Comparison of ENCODE assay signal across 19 cellular contexts in the genomic region with DNA sequence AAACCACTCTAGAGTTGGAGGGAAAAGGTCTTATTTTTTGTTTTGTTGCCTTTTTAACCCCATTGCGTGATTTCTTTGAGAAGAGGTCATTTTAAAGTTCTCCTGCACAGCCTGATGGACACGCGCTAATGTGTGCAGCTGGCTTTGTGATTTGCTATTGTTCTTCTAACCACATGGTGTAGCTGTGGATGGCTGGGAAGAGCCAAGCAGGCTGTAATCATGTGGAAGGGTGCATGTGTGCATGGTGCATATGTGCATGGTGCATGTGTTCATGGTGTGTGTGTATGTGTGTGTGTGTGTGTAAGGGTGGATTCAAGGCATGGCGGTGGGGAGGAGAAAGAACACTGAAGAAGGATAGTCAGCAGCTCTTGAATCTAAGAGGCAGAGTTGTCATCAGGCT.
DNase-seq lines count a peak whose midpoint lies in the region; ATAC-seq, FAIRE-seq and TF ChIP-seq lines count a peak whose summit lies in the region.
"Had no signal": no experiment of that assay in that cellular context is flagged by ENCODE, and none has a peak within 500 bp of the region (broad histone marks: within the 10 kb centered on the region; RNA-seq: fewer than 3 reads in every experiment).

No MANE protein-coding gene starts in this region.

- TF ChIP-seq CTCF in HCT116 (IDR thresholded peaks at IDR 0.05 in 2 of 3, conservative IDR thresholded peaks at IDR 0.05 in 1 of 3; ENCODE audit: borderline replicate concordance in 1 of 3, insufficient read depth in 1 of 3, low read depth in 2 of 3, low read length in 2 of 3) (no peak), foreskin keratinocyte (conservative IDR thresholded peaks at IDR 0.05) (peak; percentile 13), esophagus muscularis mucosa (IDR thresholded peaks at IDR 0.05) (no peak)

- H4K8ac ChIP-seq in trophoblast cell (ENCODE audit: low read depth, low read length) = no peak overlapping the region

- H3K23ac ChIP-seq in trophoblast cell (ENCODE audit: low read length) = peak overlapping the region; percentile 97

- no peak overlapping the region for H3K27ac ChIP-seq in HCT116 (ENCODE audit: low read depth, low read length)
- no peak overlapping the region for H3K27ac ChIP-seq in foreskin keratinocyte
- no peak overlapping the region for H3K27ac ChIP-seq in trophoblast cell (ENCODE audit: low read depth, low read length)
- no peak overlapping the region for H3K27ac ChIP-seq in esophagus muscularis mucosa (replicated peaks in 1 of 4)
- H3K27ac ChIP-seq in GM23248 = no peak overlapping the region
- H3K27ac ChIP-seq: SK-N-MC, VCaP had no signal

- no peaks in the 10 kb centered on the region for H3K36me3 ChIP-seq in HCT116 (ENCODE audit: control insufficient read depth in 1 of 2, insufficient read depth in 2 of 2, low read length in 2 of 2)
- no peaks in the 10 kb centered on the region for H3K36me3 ChIP-seq in trophoblast cell (ENCODE audit: control insufficient read depth in 1 of 2, insufficient read depth in 2 of 2, low read length in 2 of 2)
- H3K36me3 ChIP-seq in esophagus muscularis mucosa = no peaks in the 10 kb centered on the region
- H3K36me3 ChIP-seq in GM23248 (ENCODE audit: low read depth) = no peaks in the 10 kb centered on the region

- no CpG with 5 or more reads among the region's 4 CpGs for WGBS in trophoblast cell (ENCODE audit: extremely low coverage, insufficient coverage, insufficient read length)
- WGBS in esophagus muscularis mucosa = 80% methylated on average over 4 of the region's 4 CpGs
- WGBS in GM23248 (ENCODE audit: low coverage in 1 of 2, low lambda C conversion rate in 2 of 2, missing lambda C conversion rate in 2 of 2), 2 experiments = 93 to 95% methylated on average over 4 of the region's 4 CpGs

- CTCF ChIA-PET in HCT116 (lab: Charles Lee) = interaction anchor here (1.2 kb wide), 1 partner anchor 855 kb away, joined by 3 read pairs; no protein-coding TSS in a partner anchor

- no peak for TF ChIP-seq EP300 in esophagus muscularis mucosa (IDR thresholded peaks at IDR 0.05)

- DNase-seq in HCT116 (ENCODE audit: low read depth, low spot score) (no peak), NCI-H69 (lab: John Stamatoyannopoulos, UW) (peak; percentile 26), foreskin keratinocyte (no peak), trophoblast cell (no peak), esophagus muscularis mucosa (ENCODE audit: extremely low spot score) (no peak), GM23248 (no peak), NCI-H1436 treated with DMSO at 0.1 percent for 48 hours (lab: John Stamatoyannopoulos, UW) (no peak), GM12891 (ENCODE audit: insufficient read length, low spot score) (no peak)
- DNase-seq: activated CD4-positive, alpha-beta T cell treated with anti-CD3 and anti-CD28 coated beads, Interleukin-2, amount 50 U/mL, for 1 hour; activated naive CD8-positive, alpha-beta T cell treated with anti-CD3 and anti-CD28 coated beads, Interleukin-2, amount 10 ng/mL, durations not matched to agents 7 days and 5 days; effector memory CD4-positive, alpha-beta T cell; H7; KBM-7; left cardiac atrium; NCI-H1694; nephron progenitor cell had no signal

- TF ChIP-seq POLR2A in HCT116 (IDR thresholded peaks at IDR 0.05; ENCODE audit: borderline replicate concordance, extremely low read depth, insufficient read depth, insufficient read length) = no peak
- TF ChIP-seq POLR2A in esophagus muscularis mucosa (IDR thresholded peaks at IDR 0.05; ENCODE audit: low read depth) = no peak
- TF ChIP-seq POLR2A in GM12891 (IDR thresholded peaks at IDR 0.05; ENCODE audit: low read depth, low read length) = no peak

- H3K4me1 ChIP-seq in HCT116 (ENCODE audit: control insufficient read depth in 1 of 2, insufficient read depth in 2 of 2, low read length in 2 of 2) (no peaks in the 10 kb centered on the region), foreskin keratinocyte (peaks cover 3% of the 10 kb centered on the region), trophoblast cell (ENCODE audit: control insufficient read depth in 1 of 2, insufficient read depth in 2 of 2, low read length in 2 of 2) (peaks cover 0 to 2% of the 10 kb centered on the region in 2 experiments), esophagus muscularis mucosa (no peaks in the 10 kb centered on the region), GM23248 (ENCODE audit: insufficient read depth) (no peaks in the 10 kb centered on the region)

- no peaks in the 10 kb centered on the region for H3F3A ChIP-seq in GM23248 (ENCODE audit: insufficient read depth)

- H2BK12ac ChIP-seq in trophoblast cell (ENCODE audit: low read length) = no peak overlapping the region

- H3K9me2 ChIP-seq in HCT116 (ENCODE audit: insufficient read depth) = no peaks in the 10 kb centered on the region
- H3K9me2 ChIP-seq in GM23248 (ENCODE audit: insufficient read depth) = no peaks in the 10 kb centered on the region

- H3K4me3 ChIP-seq in HCT116 (replicated peaks in 1 of 2; ENCODE audit: low read depth in 1 of 2, low read length in 2 of 2) = no peak overlapping the region
- peak overlapping the region; percentile 36 for H3K4me3 ChIP-seq in trophoblast cell (ENCODE audit: low read depth, low read length)
- H3K4me3 ChIP-seq in esophagus muscularis mucosa = no peak overlapping the region
- H3K4me3 ChIP-seq in GM23248 = no peak overlapping the region
- H3K4me3 ChIP-seq: SK-N-MC had no signal

- no TSS peak for BruUV-seq in HCT116 (replicated peaks; lab: Mats Ljungman, UMichigan)

- no peak overlapping the region for H3K9ac ChIP-seq in HCT116 (ENCODE audit: low read length)
- no peak overlapping the region for H3K9ac ChIP-seq in trophoblast cell (ENCODE audit: low read length)
- H3K9ac ChIP-seq in GM23248 = no peak overlapping the region

- H3K79me2 ChIP-seq in HCT116 (ENCODE audit: insufficient read depth, low read length) = no peaks in the 10 kb centered on the region
- H3K79me2 ChIP-seq in trophoblast cell (ENCODE audit: control insufficient read depth, insufficient read depth, low read length, poor library complexity) = no peaks in the 10 kb centered on the region
- H3K79me2 ChIP-seq in GM23248 (ENCODE audit: insufficient read depth) = no peaks in the 10 kb centered on the region

- TF ChIP-seq RAD21 in HCT116 (IDR thresholded peaks at IDR 0.05; ENCODE audit: low read depth) = peak; percentile 29; the same call in 1 of the 2 replicates

- H4K91ac ChIP-seq in trophoblast cell (ENCODE audit: low read depth, low read length) = no peak overlapping the region

- H3K4ac ChIP-seq in trophoblast cell (ENCODE audit: low read depth, low read length) = no peak overlapping the region

- H3K27me3 ChIP-seq in HCT116 (ENCODE audit: insufficient read depth, low read length) (no peaks in the 10 kb centered on the region), foreskin keratinocyte (no peaks in the 10 kb centered on the region), trophoblast cell (ENCODE audit: insufficient read depth, low read length) (no peaks in the 10 kb centered on the region), esophagus muscularis mucosa (no peaks in the 10 kb centered on the region), GM23248 (replicated peaks; ENCODE audit: insufficient read depth) (no peaks in the 10 kb centered on the region)

- POLR2A ChIA-PET in HCT116 (lab: Charles Lee) = no interaction called here

- H2AK5ac ChIP-seq in trophoblast cell (ENCODE audit: low read length) = no peak overlapping the region

- no peak overlapping the region for H3K14ac ChIP-seq in trophoblast cell (ENCODE audit: low read length)

- no peaks in the 10 kb centered on the region for H3K79me1 ChIP-seq in trophoblast cell (ENCODE audit: low read length)

- no peak overlapping the region for H2BK5ac ChIP-seq in trophoblast cell (ENCODE audit: low read depth, low read length, poor library complexity)

- H2AFZ ChIP-seq in HCT116 (ENCODE audit: low read depth, low read length, poor library complexity, severe bottlenecking) (no peak overlapping the region), trophoblast cell (ENCODE audit: insufficient read depth, low read length, poor library complexity) (no peak overlapping the region), GM23248 (no peak overlapping the region)

- no peak for FAIRE-seq in GM12891 (lab: Jason Lieb, UNC)

- H2BK120ac ChIP-seq in trophoblast cell (ENCODE audit: insufficient read depth, low read length, poor library complexity) = no peak overlapping the region

- no peak overlapping the region for H4K12ac ChIP-seq in trophoblast cell (ENCODE audit: low read depth, low read length)

- no peak overlapping the region for H3K4me2 ChIP-seq in HCT116 (ENCODE audit: low read length)
- peak overlapping the region; percentile 5 for H3K4me2 ChIP-seq in trophoblast cell (ENCODE audit: low read length)
- H3K4me2 ChIP-seq in GM23248 (ENCODE audit: unreplicated experiment) = no peak overlapping the region

- no peak; the same call in 1 of the 2 replicates for ATAC-seq in HCT116
- no peak for ATAC-seq in foreskin keratinocyte
- ATAC-seq: activated T-helper 17 cell treated with anti-CD3 and anti-CD28 coated beads, Interleukin-2, amount 50 U/mL, for 72 hours had no signal

- intact Hi-C loops in HCT116 (cut with micrococcal nuclease) (no loop called here), esophagus muscularis mucosa (cut with DNase I) (no loop called here)

- H3K9me3 ChIP-seq in HCT116 (ENCODE audit: control insufficient read depth in 1 of 2, insufficient read depth in 1 of 2, low read depth in 1 of 2, low read length in 2 of 2) (no peaks in the 10 kb centered on the region), trophoblast cell (ENCODE audit: insufficient read depth, low read depth, low read length) (no peaks in the 10 kb centered on the region), esophagus muscularis mucosa (no peaks in the 10 kb centered on the region), GM23248 (ENCODE audit: low read depth) (no peaks in the 10 kb centered on the region)

- no peak overlapping the region for H3K18ac ChIP-seq in trophoblast cell (ENCODE audit: low read length)

- H4K20me1 ChIP-seq in HCT116 (ENCODE audit: insufficient read depth) (no peaks in the 10 kb centered on the region), GM23248 (ENCODE audit: insufficient read depth) (no peaks in the 10 kb centered on the region)

- RAD21 ChIA-PET in HCT116 (lab: Charles Lee; ENCODE audit: low non-redundant PET in 1 of 2, low total read pairs in 2 of 2, uncharacterized antibody in 2 of 2, unreplicated experiment in 2 of 2) = no interaction called here

- in situ Hi-C loops in GM23248 (cut with MboI) = no loop called here

TF ChIP-seq in HCT116, 20 proteins besides CTCF, POLR2A, EP300 and RAD21 (continues in another document):
- TF ChIP-seq ZFX (IDR thresholded peaks at IDR 0.05) (no peak), YY1 (IDR thresholded peaks at IDR 0.05; ENCODE audit: extremely low read depth, insufficient replicate concordance, low read depth, low read length) (no peak), FOSL1 (IDR thresholded peaks at IDR 0.05; ENCODE audit: low read depth) (no peak)

TF ChIP-seq in GM12891, 5 proteins besides CTCF, POLR2A, EP300 and RAD21:
- no peak for TF ChIP-seq SPI1 (IDR thresholded peaks at IDR 0.05; ENCODE audit: low read depth, low read length)
- TF ChIP-seq POU2F2 (IDR thresholded peaks at IDR 0.05; ENCODE audit: low read depth, low read length) = no peak
